In genomic region chr7:143906895-143907294, GRCh38 we compare ENCODE assay signal across 1 cellular context.
A peak's percentile ranks its signal among the peaks of the same experiment; 100 is the strongest.
TF ChIP-seq lines count a peak whose summit lies in the region.

No MANE protein-coding gene starts in this region.

TF ChIP-seq in HepG2, 621 proteins besides CTCF, POLR2A, EP300 and RAD21 (continued from another document and continues in another):
- TF ChIP-seq HIVEP1 (CRISPR knock-in tag; IDR thresholded peaks at IDR 0.05) (0 out of 2 replicates have a peak, but pooled peaks have one; percentile 50), ZNF605 (CRISPR knock-in tag; IDR thresholded peaks at IDR 0.05) (no peak), RELA (CRISPR knock-in tag; IDR thresholded peaks at IDR 0.05) (no peak), ZNF850 (CRISPR knock-in tag; conservative IDR thresholded peaks at IDR 0.05) (no peak), JUND (CRISPR knock-in tag; IDR thresholded peaks at IDR 0.05) (no peak), MAFK (conservative IDR thresholded peaks at IDR 0.05 in 1 of 2, IDR thresholded peaks at IDR 0.05 in 1 of 2; ENCODE audit: low read length in 2 of 2) (no peak), CAMTA2 (CRISPR knock-in tag; IDR thresholded peaks at IDR 0.05; ENCODE audit: borderline replicate concordance) (no peak), ZNF292 (CRISPR knock-in tag; IDR thresholded peaks at IDR 0.05; ENCODE audit: borderline replicate concordance, low read depth) (peak; percentile 97), ZBTB38 (CRISPR knock-in tag; IDR thresholded peaks at IDR 0.05) (no peak), ZNF746 (CRISPR knock-in tag; IDR thresholded peaks at IDR 0.05) (no peak), ZNF503 (CRISPR knock-in tag; IDR thresholded peaks at IDR 0.05) (peak; percentile 90), FUBP1 (CRISPR knock-in tag; IDR thresholded peaks at IDR 0.05; ENCODE audit: borderline replicate concordance) (no peak), ZBTB3 (CRISPR knock-in tag; IDR thresholded peaks at IDR 0.05; ENCODE audit: borderline replicate concordance, low read depth) (0 out of 2 replicates have a peak, but pooled peaks have one; percentile 40), ZNF350 (CRISPR knock-in tag; IDR thresholded peaks at IDR 0.05; ENCODE audit: borderline replicate concordance, low read depth) (peak; percentile 61; the same call in 1 of the 2 replicates), ARID2 (CRISPR knock-in tag; IDR thresholded peaks at IDR 0.05; ENCODE audit: borderline replicate concordance) (no peak), ZBTB7A (CRISPR knock-in tag; IDR thresholded peaks at IDR 0.05) (peak; percentile 60; the same call in 1 of the 2 replicates), FOXA3 (CRISPR knock-in tag; IDR thresholded peaks at IDR 0.05) (peak; percentile 85), KAT2B (IDR thresholded peaks at IDR 0.05; ENCODE audit: borderline replicate concordance, low read depth, low read length) (no peak), NFRKB (IDR thresholded peaks at IDR 0.05) (no peak), SOX5 (CRISPR knock-in tag; IDR thresholded peaks at IDR 0.05; ENCODE audit: borderline replicate concordance) (peak; percentile 94), ARNTL (CRISPR knock-in tag; IDR thresholded peaks at IDR 0.05) (peak; percentile 58; the same call in 1 of the 2 replicates), NFKB2 (CRISPR knock-in tag; IDR thresholded peaks at IDR 0.05; ENCODE audit: borderline replicate concordance) (no peak), JUN (CRISPR knock-in tag; IDR thresholded peaks at IDR 0.05) (peak; percentile 68; the same call in 1 of the 2 replicates), MTA3 (CRISPR knock-in tag; IDR thresholded peaks at IDR 0.05) (no peak), MEIS2 (CRISPR knock-in tag; IDR thresholded peaks at IDR 0.05) (peak; percentile 74), ZNF432 (CRISPR knock-in tag; IDR thresholded peaks at IDR 0.05; ENCODE audit: borderline replicate concordance) (no peak), FOXO4 (CRISPR knock-in tag; conservative IDR thresholded peaks at IDR 0.05) (no peak), ZNF446 (CRISPR knock-in tag; IDR thresholded peaks at IDR 0.05) (no peak), AGO2 (optimal IDR thresholded peaks at IDR 0.05; ENCODE audit: low read depth, low read length) (no peak), ZNF720 (CRISPR knock-in tag; IDR thresholded peaks at IDR 0.05) (no peak), KLF11 (CRISPR knock-in tag; IDR thresholded peaks at IDR 0.05) (no peak), CREB3 (CRISPR knock-in tag; IDR thresholded peaks at IDR 0.05) (no peak), AGO1 (IDR thresholded peaks at IDR 0.05; ENCODE audit: low read depth, low read length, poor library complexity, severe bottlenecking) (no peak), ZNF12 (CRISPR knock-in tag; IDR thresholded peaks at IDR 0.05) (peak; percentile 79), JDP2 (CRISPR knock-in tag; IDR thresholded peaks at IDR 0.05; ENCODE audit: borderline replicate concordance) (no peak), SRSF9 (IDR thresholded peaks at IDR 0.05; ENCODE audit: borderline replicate concordance, insufficient read depth, low read depth, low read length, poor library complexity, severe bottlenecking) (no peak), ZNF441 (CRISPR knock-in tag; IDR thresholded peaks at IDR 0.05; ENCODE audit: borderline replicate concordance) (no peak), RBAK (CRISPR knock-in tag; IDR thresholded peaks at IDR 0.05) (no peak), ZNF142 (CRISPR knock-in tag; IDR thresholded peaks at IDR 0.05) (0 out of 2 replicates have a peak, but pooled peaks have one; percentile 36), BORCS8-MEF2B (CRISPR knock-in tag; IDR thresholded peaks at IDR 0.05) (peak; percentile 64; the same call in 1 of the 2 replicates), NFIB (CRISPR knock-in tag; IDR thresholded peaks at IDR 0.05; ENCODE audit: borderline replicate concordance) (no peak), BRD4 (CRISPR knock-in tag; IDR thresholded peaks at IDR 0.05) (peak; percentile 41; the same call in 1 of the 2 replicates), IRF2 (CRISPR knock-in tag; IDR thresholded peaks at IDR 0.05) (peak; percentile 89), ZNF256 (CRISPR knock-in tag; conservative IDR thresholded peaks at IDR 0.05) (no peak), ZNF761 (CRISPR knock-in tag; conservative IDR thresholded peaks at IDR 0.05) (peak; percentile 75; the same call in 1 of the 2 replicates), SP2 (CRISPR knock-in tag; IDR thresholded peaks at IDR 0.05) (no peak), ZMAT3 (CRISPR knock-in tag; conservative IDR thresholded peaks at IDR 0.05) (peak; percentile 72; the same call in 1 of the 2 replicates), ZSCAN22 (CRISPR knock-in tag; IDR thresholded peaks at IDR 0.05) (no peak), ZNF580 (CRISPR knock-in tag; IDR thresholded peaks at IDR 0.05; ENCODE audit: borderline replicate concordance, low read depth) (peak; percentile 72; the same call in 1 of the 2 replicates)
- TF ChIP-seq, protein P1, sequence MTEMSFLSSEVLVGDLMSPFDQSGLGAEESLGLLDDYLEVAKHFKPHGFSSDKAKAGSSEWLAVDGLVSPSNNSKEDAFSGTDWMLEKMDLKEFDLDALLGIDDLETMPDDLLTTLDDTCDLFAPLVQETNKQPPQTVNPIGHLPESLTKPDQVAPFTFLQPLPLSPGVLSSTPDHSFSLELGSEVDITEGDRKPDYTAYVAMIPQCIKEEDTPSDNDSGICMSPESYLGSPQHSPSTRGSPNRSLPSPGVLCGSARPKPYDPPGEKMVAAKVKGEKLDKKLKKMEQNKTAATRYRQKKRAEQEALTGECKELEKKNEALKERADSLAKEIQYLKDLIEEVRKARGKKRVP (CRISPR knock-in tag; IDR thresholded peaks at IDR 0.05): peak in 1 of 2 experiments; percentile 89; a peak in 2 of 4 replicates
- TF ChIP-seq, protein P2, sequence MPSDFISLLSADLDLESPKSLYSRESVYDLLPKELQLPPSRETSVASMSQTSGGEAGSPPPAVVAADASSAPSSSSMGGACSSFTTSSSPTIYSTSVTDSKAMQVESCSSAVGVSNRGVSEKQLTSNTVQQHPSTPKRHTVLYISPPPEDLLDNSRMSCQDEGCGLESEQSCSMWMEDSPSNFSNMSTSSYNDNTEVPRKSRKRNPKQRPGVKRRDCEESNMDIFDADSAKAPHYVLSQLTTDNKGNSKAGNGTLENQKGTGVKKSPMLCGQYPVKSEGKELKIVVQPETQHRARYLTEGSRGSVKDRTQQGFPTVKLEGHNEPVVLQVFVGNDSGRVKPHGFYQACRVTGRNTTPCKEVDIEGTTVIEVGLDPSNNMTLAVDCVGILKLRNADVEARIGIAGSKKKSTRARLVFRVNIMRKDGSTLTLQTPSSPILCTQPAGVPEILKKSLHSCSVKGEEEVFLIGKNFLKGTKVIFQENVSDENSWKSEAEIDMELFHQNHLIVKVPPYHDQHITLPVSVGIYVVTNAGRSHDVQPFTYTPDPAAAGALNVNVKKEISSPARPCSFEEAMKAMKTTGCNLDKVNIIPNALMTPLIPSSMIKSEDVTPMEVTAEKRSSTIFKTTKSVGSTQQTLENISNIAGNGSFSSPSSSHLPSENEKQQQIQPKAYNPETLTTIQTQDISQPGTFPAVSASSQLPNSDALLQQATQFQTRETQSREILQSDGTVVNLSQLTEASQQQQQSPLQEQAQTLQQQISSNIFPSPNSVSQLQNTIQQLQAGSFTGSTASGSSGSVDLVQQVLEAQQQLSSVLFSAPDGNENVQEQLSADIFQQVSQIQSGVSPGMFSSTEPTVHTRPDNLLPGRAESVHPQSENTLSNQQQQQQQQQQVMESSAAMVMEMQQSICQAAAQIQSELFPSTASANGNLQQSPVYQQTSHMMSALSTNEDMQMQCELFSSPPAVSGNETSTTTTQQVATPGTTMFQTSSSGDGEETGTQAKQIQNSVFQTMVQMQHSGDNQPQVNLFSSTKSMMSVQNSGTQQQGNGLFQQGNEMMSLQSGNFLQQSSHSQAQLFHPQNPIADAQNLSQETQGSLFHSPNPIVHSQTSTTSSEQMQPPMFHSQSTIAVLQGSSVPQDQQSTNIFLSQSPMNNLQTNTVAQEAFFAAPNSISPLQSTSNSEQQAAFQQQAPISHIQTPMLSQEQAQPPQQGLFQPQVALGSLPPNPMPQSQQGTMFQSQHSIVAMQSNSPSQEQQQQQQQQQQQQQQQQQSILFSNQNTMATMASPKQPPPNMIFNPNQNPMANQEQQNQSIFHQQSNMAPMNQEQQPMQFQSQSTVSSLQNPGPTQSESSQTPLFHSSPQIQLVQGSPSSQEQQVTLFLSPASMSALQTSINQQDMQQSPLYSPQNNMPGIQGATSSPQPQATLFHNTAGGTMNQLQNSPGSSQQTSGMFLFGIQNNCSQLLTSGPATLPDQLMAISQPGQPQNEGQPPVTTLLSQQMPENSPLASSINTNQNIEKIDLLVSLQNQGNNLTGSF (CRISPR knock-in tag; IDR thresholded peaks at IDR 0.05): no peak
